In the genomic region with DNA sequence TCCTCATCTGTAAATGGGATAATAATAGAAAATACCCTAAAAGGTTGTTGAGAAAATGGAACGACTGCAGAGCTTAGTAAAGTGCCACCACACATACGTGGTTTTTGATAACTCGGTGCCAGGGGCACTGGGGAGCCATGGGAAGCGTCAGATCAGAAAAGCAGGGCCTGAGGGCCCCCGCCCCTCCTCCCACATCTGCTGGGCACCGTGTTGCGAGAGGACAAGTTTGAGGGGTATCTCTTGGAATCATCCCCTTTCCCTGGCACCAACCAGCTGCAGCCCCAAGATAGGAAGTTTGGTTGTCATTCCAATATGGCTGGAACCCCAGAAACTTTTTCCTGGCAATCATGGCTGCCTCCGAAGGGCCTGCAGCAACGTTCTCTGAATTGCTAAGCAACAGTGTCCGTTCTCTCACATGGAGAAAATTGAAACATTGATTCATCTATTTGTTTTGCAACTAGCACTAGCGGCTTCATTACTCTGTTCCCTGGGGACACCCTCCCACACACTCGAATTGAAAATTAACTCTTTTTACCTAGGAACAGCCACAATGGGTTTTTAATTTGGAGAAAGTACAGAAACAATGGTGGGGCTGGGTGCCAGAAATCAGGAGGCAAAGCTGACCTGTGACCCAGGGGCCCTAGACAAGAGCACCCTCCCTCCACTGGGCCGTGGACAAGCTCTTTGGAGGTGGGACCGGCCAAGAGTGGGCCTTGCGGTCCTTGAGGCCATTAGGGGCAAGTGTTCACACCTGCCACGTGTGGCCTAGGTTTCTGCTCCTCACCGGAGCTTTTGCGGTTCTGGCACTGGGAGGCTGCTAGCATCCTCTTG, we compare ENCODE assay signal across 1 cellular context.
TF ChIP-seq lines count a peak whose summit lies in the region.

No MANE protein-coding gene starts in this region.

TF ChIP-seq in GM12878, 131 proteins besides CTCF, POLR2A, EP300 and RAD21 (continued from another document):
- TF ChIP-seq PBX3 (IDR thresholded peaks at IDR 0.05; ENCODE audit: insufficient replicate concordance, low read depth, low read length) (no peak), RAD51 (IDR thresholded peaks at IDR 0.05) (no peak)
